In the genomic region with DNA sequence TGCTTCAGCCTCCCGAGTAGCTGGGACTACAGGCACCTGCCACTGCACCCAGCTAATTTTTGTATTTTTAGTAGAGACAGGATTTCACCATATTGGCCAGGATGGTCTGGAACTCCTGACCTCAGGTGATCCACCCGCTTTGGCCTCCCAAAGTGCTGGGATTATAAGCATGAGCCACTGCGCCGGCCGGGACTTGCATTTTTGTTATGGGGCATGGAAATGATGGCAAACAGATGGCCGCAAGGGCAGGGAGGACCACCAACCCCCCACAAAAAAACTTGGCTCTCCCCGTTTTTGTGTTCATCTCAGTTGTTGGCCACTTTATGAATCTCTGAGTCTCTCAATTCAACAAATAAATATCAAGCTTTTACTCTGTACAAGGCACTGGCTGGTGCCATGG, we compare ENCODE assay signal across 7 cellular contexts. TPM values are rescaled to one million over a fixed set of nuclear protein-coding genes. Genes with fewer than 3 reads are reported as not detected.
A peak's percentile ranks its signal among the peaks of the same experiment; 100 is the strongest.
DNase-seq lines count a peak whose midpoint lies in the region; TF ChIP-seq lines count a peak whose summit lies in the region.
"Not testable (repeated sequence)": the region's sequence is repeated elsewhere in the genome, so short reads cannot be mapped to it uniquely, and the experiment has no call there.

No MANE protein-coding gene starts in this region.

- not testable (repeated sequence) for H3K4me1 ChIP-seq in H9 (ENCODE audit: insufficient read depth, low read length); right atrium auricular region; vagina

- not testable (repeated sequence) for H3K27ac ChIP-seq in H9 (ENCODE audit: insufficient read length, low read depth, low read length); right atrium auricular region; vagina

- H3K79me1 ChIP-seq in H9 (ENCODE audit: insufficient read depth, low read depth, low read length, poor library complexity, severe bottlenecking), result not testable (repeated sequence)

- not testable (repeated sequence) for H4K5ac ChIP-seq in H9 (ENCODE audit: insufficient read length, low read depth, low read length)

- H3K27me3 ChIP-seq in H9 (ENCODE audit: insufficient read depth, low read length); right atrium auricular region; vagina: not testable (repeated sequence)

- not testable (repeated sequence) for H3K4me1 Mint-ChIP-seq in H9; osteocyte (ENCODE audit: unreplicated experiment); type B pancreatic cell (ENCODE audit: unreplicated experiment)

- not testable (repeated sequence) for H3K56ac ChIP-seq in H9 (ENCODE audit: insufficient read length, low read depth, low read length)

- H3K14ac ChIP-seq in H9 (ENCODE audit: insufficient read depth, low read length), result not testable (repeated sequence)

- not testable (repeated sequence) for H4K8ac ChIP-seq in H9 (replicated peaks; ENCODE audit: insufficient read length, low read depth, low read length)

- not testable (repeated sequence) for H2BK12ac ChIP-seq in H9 (ENCODE audit: insufficient read length, low read depth, low read length)

- H3K36me3 Mint-ChIP-seq in H9 (ENCODE audit: insufficient read depth in 1 of 3, low read depth in 3 of 3); osteocyte (ENCODE audit: unreplicated experiment); type B pancreatic cell: not testable (repeated sequence)

- H2BK15ac ChIP-seq in H9 (ENCODE audit: low read depth, low read length), result not testable (repeated sequence)

- H3K36me3 ChIP-seq in right atrium auricular region, vagina: not testable (repeated sequence)

- H3K23me2 ChIP-seq in H9 (ENCODE audit: insufficient read length, low read depth, low read length, poor library complexity, severe bottlenecking), result not testable (repeated sequence)

- not testable (repeated sequence) for H2AFZ ChIP-seq in H9 (ENCODE audit: low read length)

- TF ChIP-seq CTCF in H9 (conservative IDR thresholded peaks at IDR 0.05); right atrium auricular region (IDR thresholded peaks at IDR 0.05); osteocyte (IDR thresholded peaks at IDR 0.05); type B pancreatic cell (conservative IDR thresholded peaks at IDR 0.05); vagina (IDR thresholded peaks at IDR 0.05): not testable (repeated sequence)

- not testable (repeated sequence) for H3K4me3 ChIP-seq in right atrium auricular region, vagina

- H2BK5ac ChIP-seq in H9 (ENCODE audit: insufficient read length, low read length), result not testable (repeated sequence)

- H3K9me3 Mint-ChIP-seq in H9; osteocyte (ENCODE audit: unreplicated experiment); type B pancreatic cell: not testable (repeated sequence)

- H4K91ac ChIP-seq in H9 (ENCODE audit: insufficient read length, low read depth, low read length), result not testable (repeated sequence)

- not testable (repeated sequence) for H3K79me2 ChIP-seq in H9 (ENCODE audit: insufficient read depth, low read length)

- CTCF ChIA-PET in HEK293T (lab: Yijun Ruan, JAX), result interaction anchor here (1.9 kb wide), 1 partner anchor 168 kb away, joined by 6 read pairs; no protein-coding TSS in a partner anchor

- H2AK5ac ChIP-seq in H9 (ENCODE audit: insufficient read length, low read length), result not testable (repeated sequence)

- H3K4me2 ChIP-seq in H9 (ENCODE audit: insufficient read depth, insufficient read length, low read length), result not testable (repeated sequence)

- H3K23ac ChIP-seq in H9 (ENCODE audit: insufficient read length, low read depth, low read length), result not testable (repeated sequence)

- H3K9ac ChIP-seq in H9 (ENCODE audit: extremely low read depth, insufficient read length, low read length), result not testable (repeated sequence)

- intact Hi-C loops in vagina (cut with DNase I), result not testable (repeated sequence)

- not testable (repeated sequence) for H3K27ac Mint-ChIP-seq in H9; osteocyte (ENCODE audit: unreplicated experiment); type B pancreatic cell

- no CpG with 5 or more reads among the region's 7 CpGs for WGBS in H9 (ENCODE audit: extremely low coverage, insufficient read length, low lambda C conversion rate)

- not testable (repeated sequence) for TF ChIP-seq POLR2A in vagina (IDR thresholded peaks at IDR 0.05)

- DNase-seq in H9, result peak; percentile 4
- DNase-seq in HEK293T (ENCODE audit: extremely low spot score), result peak; percentile 3
- DNase-seq in ecto neural progenitor cell (ENCODE audit: low spot score), result peak; percentile 24
- DNase-seq in right atrium auricular region (ENCODE audit: low spot score), result peak; percentile 23
- peak; percentile 70 for DNase-seq in osteocyte (ENCODE audit: extremely low spot score, unreplicated experiment)
- DNase-seq in type B pancreatic cell (ENCODE audit: extremely low spot score, unreplicated experiment), result peak; percentile 42
- DNase-seq in vagina (ENCODE audit: extremely low spot score in 2 of 2), result peak; percentile 29 to 72

- H3K27me3 Mint-ChIP-seq in H9 (ENCODE audit: low read depth), result peaks cover 68% of the 10 kb centered on the region
- H3K27me3 Mint-ChIP-seq in osteocyte (ENCODE audit: unreplicated experiment), result peaks cover 54% of the 10 kb centered on the region
- peaks cover 67% of the 10 kb centered on the region for H3K27me3 Mint-ChIP-seq in type B pancreatic cell

- not testable (repeated sequence) for H3K4ac ChIP-seq in H9 (ENCODE audit: low read depth, low read length)

- POLR2A ChIA-PET in HEK293T (lab: Yijun Ruan, JAX), result not testable (repeated sequence)

- not testable (repeated sequence) for H3T11ph ChIP-seq in H9 (ENCODE audit: low read length)

- not testable (repeated sequence) for H3K4me3 Mint-ChIP-seq in H9; osteocyte (ENCODE audit: unreplicated experiment); type B pancreatic cell

- not testable (repeated sequence) for H3K18ac ChIP-seq in H9 (ENCODE audit: insufficient read length, low read depth, low read length)

- H2BK120ac ChIP-seq in H9 (ENCODE audit: low read depth, low read length, poor library complexity, severe bottlenecking), result not testable (repeated sequence)

- not testable (repeated sequence) for H3K9me3 ChIP-seq in H9 (ENCODE audit: control insufficient read depth, low read depth, low read length); right atrium auricular region; vagina

- H2BK20ac ChIP-seq in H9 (ENCODE audit: low read depth, low read length, poor library complexity, severe bottlenecking), result not testable (repeated sequence)

- H4K20me1 ChIP-seq in H9 (ENCODE audit: control insufficient read depth, insufficient read depth, insufficient read length), result not testable (repeated sequence)

RNA-seq across cellular contexts. Expression of gene HIF1AN, which starts 39.4 kb away (rescaled TPM):
- total RNA-seq in H9 (2021) (53.8 and 58.7 TPM in 2 replicates), right atrium auricular region (10 to 100 TPM in 1 of 2 donors, 1 to 10 TPM in 1; 8.5 to 11.3 TPM), osteocyte (45.8 and 50.6 TPM in 2 replicates), type B pancreatic cell (ENCODE audit: low replicate concordance) (53.2 and 62.9 TPM in 2 replicates), vagina (16.9 TPM)

RNA-seq across cellular contexts. Expression of gene NDUFB8, which starts 45.5 kb away (rescaled TPM):
- total RNA-seq in H9 (2021) (194 and 205 TPM in 2 replicates), right atrium auricular region (100 to 1,000 TPM; 355 to 361 TPM), osteocyte (151 and 169 TPM in 2 replicates), type B pancreatic cell (ENCODE audit: low replicate concordance) (195 and 196 TPM in 2 replicates), vagina (143 TPM)

RNA-seq across cellular contexts. Expression of gene SEC31B, which starts 55.5 kb away (rescaled TPM):
- 6.3 and 6.6 TPM in 2 replicates for total RNA-seq in H9 (2021)
- total RNA-seq in right atrium auricular region, result 1 to 10 TPM; 2.0 to 4.5 TPM
- 18.3 and 19.6 TPM in 2 replicates for total RNA-seq in osteocyte
- total RNA-seq in type B pancreatic cell (ENCODE audit: low replicate concordance), result 8.9 and 20.9 TPM in 2 replicates
- total RNA-seq in vagina, result 6.4 TPM

Comparison
In these comparisons a context has a peak if more than half of its experiments do, and no peak if none do; other contexts are left out.
1. DNase-seq: peak in every context shown above with its lines; median percentile 70 in osteocyte; 50 in vagina; 42 in type B pancreatic cell; 24 in ecto neural progenitor cell; 23 in right atrium auricular region; 4 in H9; 3 in HEK293T.